In the genomic region with DNA sequence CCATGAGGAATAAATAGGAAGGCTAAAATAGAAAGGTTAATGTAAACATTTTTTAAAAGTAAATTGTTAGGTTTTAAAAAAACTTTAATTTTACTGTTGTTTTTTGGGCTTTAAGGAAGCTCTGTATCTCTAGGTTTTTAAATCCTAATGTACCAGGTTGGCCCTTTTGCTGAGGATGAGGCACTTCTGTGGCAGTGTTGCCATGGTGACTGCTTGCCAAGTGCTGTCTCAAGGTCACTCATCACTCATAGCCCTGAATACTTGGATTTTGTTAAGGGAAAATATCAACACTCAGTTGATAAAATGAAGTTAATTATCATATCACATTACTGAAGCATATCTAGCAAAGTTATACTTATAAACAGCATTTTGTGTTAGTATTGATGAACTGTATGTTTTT, we compare ENCODE assay signal across 14 cellular contexts. TPM values are rescaled to one million over a fixed set of nuclear protein-coding genes. Genes with fewer than 3 reads are reported as not detected.
A peak's percentile ranks its signal among the peaks of the same experiment; 100 is the strongest.
DNase-seq lines count a peak whose midpoint lies in the region; ATAC-seq and TF ChIP-seq lines count a peak whose summit lies in the region.
"Had no signal": no experiment of that assay in that cellular context is flagged by ENCODE, and none has a peak within 500 bp of the region (broad histone marks: within the 10 kb centered on the region; RNA-seq: fewer than 3 reads in every experiment).

No MANE protein-coding gene starts in this region.

- no peak overlapping the region for H3K9ac ChIP-seq in Karpas-422 (ENCODE audit: low read length)

- H3K4me1 ChIP-seq in Karpas-422 (ENCODE audit: low read length): peaks cover 37% of the 10 kb centered on the region
- H3K4me1 ChIP-seq in lower lobe of right lung: no peaks in the 10 kb centered on the region

- no peak overlapping the region for H3K27ac ChIP-seq in Karpas-422 (ENCODE audit: low read length)
- no peak overlapping the region for H3K27ac ChIP-seq in lower lobe of right lung
- H3K27ac ChIP-seq in WERI-Rb-1: no peak overlapping the region

- H3K4me2 ChIP-seq in Karpas-422 (ENCODE audit: low read depth, low read length, poor library complexity, severe bottlenecking): no peak overlapping the region

- H3K36me3 Mint-ChIP-seq in activated T-cell treated with anti-CD3 and anti-CD28 coated beads, Interleukin-2, amount 50 U/mL, for 72 hours (ENCODE audit: insufficient read depth in 2 of 2): peaks cover 3 to 17% of the 10 kb centered on the region in 2 donors
- peaks cover 53% of the 10 kb centered on the region for H3K36me3 Mint-ChIP-seq in activated T-helper 17 cell treated with anti-CD3 and anti-CD28 coated beads, Interleukin-2, amount 50 U/mL, for 72 hours (ENCODE audit: low read depth)

- H3K9me2 ChIP-seq in Karpas-422 (replicated peaks; ENCODE audit: insufficient read depth, low read length): no peaks in the 10 kb centered on the region

- no peak overlapping the region for H2AFZ ChIP-seq in Karpas-422 (ENCODE audit: low read length)

- peaks cover 35% of the 10 kb centered on the region for H3K4me1 Mint-ChIP-seq in activated T-cell treated with anti-CD3 and anti-CD28 coated beads, Interleukin-2, amount 50 U/mL, for 72 hours (ENCODE audit: low read depth)
- H3K4me1 Mint-ChIP-seq in activated T-helper 17 cell treated with anti-CD3 and anti-CD28 coated beads, Interleukin-2, amount 50 U/mL, for 72 hours: peaks cover 15% of the 10 kb centered on the region

- H3K27me3 ChIP-seq in Karpas-422 (ENCODE audit: low read length): no peaks in the 10 kb centered on the region
- no peaks in the 10 kb centered on the region for H3K27me3 ChIP-seq in lower lobe of right lung (ENCODE audit: low read depth)
- H3K27me3 ChIP-seq in WERI-Rb-1 (ENCODE audit: insufficient read depth, low read depth, severe bottlenecking): no peaks in the 10 kb centered on the region

- no peak overlapping the region for H3K4me3 ChIP-seq in Karpas-422 (ENCODE audit: low read length)
- H3K4me3 ChIP-seq in lower lobe of right lung: no peak overlapping the region
- no peak overlapping the region for H3K4me3 ChIP-seq in WERI-Rb-1 (ENCODE audit: low read depth, low read length)

- H3K27me3 Mint-ChIP-seq in activated T-cell treated with anti-CD3 and anti-CD28 coated beads, Interleukin-2, amount 50 U/mL, for 72 hours (ENCODE audit: low read depth): no peaks in the 10 kb centered on the region
- no peaks in the 10 kb centered on the region for H3K27me3 Mint-ChIP-seq in activated T-helper 17 cell treated with anti-CD3 and anti-CD28 coated beads, Interleukin-2, amount 50 U/mL, for 72 hours
- H3K27me3 Mint-ChIP-seq: CD4-positive, CD25-positive, alpha-beta regulatory T cell; stimulated activated naive B cell treated with anti-CD40 and anti-IgM and Interleukin-4, amounts not matched to agents 10 μg/mL and 1 μg/mL and 100 μg/mL, for 72 hours had no signal

- H3K79me2 ChIP-seq in Karpas-422 (ENCODE audit: low read length): peaks cover 74% of the 10 kb centered on the region

- H3K9me3 Mint-ChIP-seq in activated T-cell treated with anti-CD3 and anti-CD28 coated beads, Interleukin-2, amount 50 U/mL, for 72 hours: no peaks in the 10 kb centered on the region
- no peaks in the 10 kb centered on the region for H3K9me3 Mint-ChIP-seq in activated T-helper 17 cell treated with anti-CD3 and anti-CD28 coated beads, Interleukin-2, amount 50 U/mL, for 72 hours
- H3K9me3 Mint-ChIP-seq: stimulated activated naive B cell treated with anti-CD40 and anti-IgM and Interleukin-4, amounts not matched to agents 10 μg/mL and 1 μg/mL and 100 μg/mL, for 72 hours had no signal

- H4K20me1 ChIP-seq in Karpas-422 (ENCODE audit: insufficient read depth, low read depth, low read length): no peaks in the 10 kb centered on the region

- H3K27ac Mint-ChIP-seq in activated T-cell treated with anti-CD3 and anti-CD28 coated beads, Interleukin-2, amount 50 U/mL, for 72 hours: peak overlapping the region; percentile 38
- no peak overlapping the region for H3K27ac Mint-ChIP-seq in activated T-helper 17 cell treated with anti-CD3 and anti-CD28 coated beads, Interleukin-2, amount 50 U/mL, for 72 hours

- peaks cover 10% of the 10 kb centered on the region for H3K36me3 ChIP-seq in Karpas-422 (ENCODE audit: insufficient read depth, low read length)
- H3K36me3 ChIP-seq in lower lobe of right lung: no peaks in the 10 kb centered on the region
- no peaks in the 10 kb centered on the region for H3K36me3 ChIP-seq in WERI-Rb-1

- no peak for DNase-seq in activated T-cell treated with anti-CD3 and anti-CD28 coated beads, Interleukin-2, amount 50 U/mL, for 72 hours
- no peak for DNase-seq in activated T-cell treated with anti-CD3 and anti-CD28 coated beads for 4 hours
- DNase-seq in Karpas-422: peak; percentile 58
- DNase-seq in SK-N-DZ (ENCODE audit: low spot score): peak; percentile 34
- DNase-seq in myocyte (ENCODE audit: low read depth): peak; percentile 15
- DNase-seq in lower lobe of right lung: no peak
- DNase-seq in WERI-Rb-1: no peak
- DNase-seq: amygdala; CD4-positive, CD25-positive, alpha-beta regulatory T cell; foreskin melanocyte; left colon; stimulated activated naive B cell treated with anti-CD40 and anti-IgM and Interleukin-4, amounts not matched to agents 10 μg/mL and 1 μg/mL and 100 μg/mL, for 72 hours; T-helper 1 cell had no signal

- H3K4me3 Mint-ChIP-seq in activated T-cell treated with anti-CD3 and anti-CD28 coated beads, Interleukin-2, amount 50 U/mL, for 72 hours: no peak overlapping the region
- H3K4me3 Mint-ChIP-seq in activated T-helper 17 cell treated with anti-CD3 and anti-CD28 coated beads, Interleukin-2, amount 50 U/mL, for 72 hours: no peak overlapping the region
- H3K4me3 Mint-ChIP-seq: CD4-positive, CD25-positive, alpha-beta regulatory T cell; stimulated activated naive B cell treated with anti-CD40 and anti-IgM and Interleukin-4, amounts not matched to agents 10 μg/mL and 1 μg/mL and 100 μg/mL, for 72 hours had no signal

- H3K9me3 ChIP-seq in Karpas-422 (ENCODE audit: low read length) (no peaks in the 10 kb centered on the region), lower lobe of right lung (no peaks in the 10 kb centered on the region), WERI-Rb-1 (ENCODE audit: severe bottlenecking) (no peaks in the 10 kb centered on the region)

- TF ChIP-seq CTCF in lower lobe of right lung (IDR thresholded peaks at IDR 0.05): no peak
- no peak for TF ChIP-seq CTCF in WERI-Rb-1 (IDR thresholded peaks at IDR 0.05; ENCODE audit: low read depth, low read length)

- intact Hi-C loops in lower lobe of right lung (cut with DNase I): no loop called here

- no peak for ATAC-seq in activated T-cell treated with anti-CD3 and anti-CD28 coated beads, Interleukin-2, amount 50 U/mL, for 72 hours (replicated peaks in 1 of 2)
- no peak for ATAC-seq in lower lobe of right lung
- ATAC-seq in activated T-helper 17 cell treated with anti-CD3 and anti-CD28 coated beads, Interleukin-2, amount 50 U/mL, for 72 hours (replicated peaks): no peak
- ATAC-seq: left colon; stimulated activated naive B cell treated with anti-CD40 and anti-IgM and Interleukin-4, amounts not matched to agents 10 μg/mL and 1 μg/mL and 100 μg/mL, for 72 hours had no signal

RNA-seq across cellular contexts. Expression of gene NCOA3, which starts 50.2 kb away (rescaled TPM):
- total RNA-seq in activated T-cell treated with anti-CD3 and anti-CD28 coated beads, Interleukin-2, amount 50 U/mL, for 72 hours: 100 to 1,000 TPM in 1 of 2 donors, 10 to 100 TPM in 1; 76.0 to 113 TPM
- 67.2 and 90.0 TPM in 2 replicates for total RNA-seq in Karpas-422 (2014; rRNA removed; shearing (Covaris generic); ENCODE audit: low replicate concordance)
- polyA plus RNA-seq in SK-N-DZ (2014; cell fraction: cytosol; rRNA removed): 8.1 and 9.0 TPM in 2 replicates
- 8.2 and 14.9 TPM in 2 replicates for polyA plus RNA-seq in SK-N-DZ (2014; cell fraction: nucleus; rRNA removed)
- total RNA-seq in myocyte (10.4 and 13.6 TPM in 2 replicates), lower lobe of right lung (42.1 TPM)
- polyA plus RNA-seq in myocyte (2012): 5.8 TPM
- total RNA-seq in activated T-helper 17 cell treated with anti-CD3 and anti-CD28 coated beads, Interleukin-2, amount 50 U/mL, for 72 hours: 10 to 100 TPM; 55.4 to 64.2 TPM

Comparison
In these comparisons a context has a peak if more than half of its experiments do, and no peak if none do; other contexts are left out.
1. DNase-seq: peak in Karpas-422 (single experiment), SK-N-DZ (single experiment) and myocyte (single experiment); none in activated T-cell treated with anti-CD3 and anti-CD28 coated beads, Interleukin-2, amount 50 U/mL, for 72 hours (0 of 2), activated T-cell treated with anti-CD3 and anti-CD28 coated beads for 4 hours (single experiment), lower lobe of right lung (single experiment) and WERI-Rb-1 (single experiment).